Comparison of ENCODE assay signal across 28 cellular contexts in the genomic region with DNA sequence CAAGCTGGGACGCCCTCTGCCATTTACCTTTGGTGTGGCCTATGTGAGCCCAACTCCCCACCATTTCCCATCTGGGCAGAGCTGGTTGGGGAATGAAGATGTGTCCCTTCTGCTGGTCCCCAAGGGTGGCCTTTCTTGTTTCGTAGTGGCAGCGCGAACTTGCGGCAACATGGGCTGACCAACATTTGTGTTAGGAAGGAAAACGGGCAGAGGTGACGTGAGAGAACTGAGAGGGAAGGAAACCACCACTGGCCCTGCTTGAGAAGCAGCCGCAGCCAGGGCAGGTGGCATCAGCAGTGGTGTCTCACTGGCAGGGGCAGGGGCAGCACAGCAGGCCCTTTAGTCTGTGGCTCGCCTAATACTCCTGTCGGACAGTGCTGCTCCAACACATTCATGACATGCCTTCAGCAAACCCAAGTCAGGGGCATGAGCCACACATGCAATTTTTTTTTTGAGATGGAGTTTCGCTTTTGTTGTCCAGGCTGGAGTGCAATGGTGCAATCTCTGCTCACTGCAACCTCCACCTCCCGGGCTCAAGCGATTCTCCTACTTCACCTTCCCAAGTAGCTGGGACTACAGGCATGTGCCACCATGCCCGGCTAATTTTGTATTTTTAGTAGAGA. TPM values are rescaled to one million over a fixed set of nuclear protein-coding genes. Genes with fewer than 3 reads are reported as not detected.
"Had no signal": no experiment of that assay in that cellular context is flagged by ENCODE, and none has a peak within 500 bp of the region (broad histone marks: within the 10 kb centered on the region; RNA-seq: fewer than 3 reads in every experiment).

No MANE protein-coding gene starts in this region.

- H3K27me3 ChIP-seq: SJCRH30 had no signal

- DNase-seq: IMR-90; Kasumi-1; MM.1S; NCI-H1048; NCI-H1105 treated with DMSO at 0.1 percent for 48 hours; NCI-H1417 treated with DMSO at 0.1 percent for 48 hours; NCI-H146; NCI-H1694 treated with DMSO at 0.1 percent for 48 hours; NCI-H1930; NCI-H2081; NCI-H2107; NCI-H2227 treated with DMSO at 0.1 percent for 48 hours; NCI-H524; NCI-H526 treated with DMSO at 0.1 percent for 48 hours; NCI-H748 treated with DMSO at 0.1 percent for 48 hours; NK-92 treated with Interleukin-12 subunit alpha and Interleukin-12 subunit beta, amount 100 ng/mL, for 24 hours; PC-3; SHP77 treated with DMSO at 0.1 percent for 48 hours; SJCRH30 had no signal

- H3K27ac ChIP-seq: KMS-11, SJCRH30 had no signal

- H3K36me3 ChIP-seq: SJCRH30 had no signal

- H3K4me3 ChIP-seq: SJCRH30 had no signal

- ATAC-seq: HepG2, Panc1, PC-3, Right ventricle myocardium inferior, SK-N-SH treated with all-trans-retinoic acid at 6 μM for 48 hours had no signal

RNA-seq across cellular contexts. Expression of gene LRRC74B, which starts 29.9 kb away (rescaled TPM):
- total RNA-seq: HepG2, HT1080, IMR-90, M059J, NCI-H460, OCI-LY7, PC-3, Right ventricle myocardium inferior, SJCRH30 had no signal

RNA-seq across cellular contexts. Expression of gene SLC7A4, which starts 43.3 kb away (rescaled TPM):
- total RNA-seq: HepG2, HT1080, IMR-90, M059J, NCI-H460, OCI-LY7, PC-3, SJCRH30 had no signal
